ENCODE assay signal across 1 cellular context in genomic region chr20:37389844-37390275, GRCh38.
TF ChIP-seq lines count a peak whose summit lies in the region.

No MANE protein-coding gene starts in this region.

TF ChIP-seq in H1, 55 proteins besides CTCF, POLR2A, EP300 and RAD21 (continued from another document):
- TF ChIP-seq PHF8 (conservative IDR thresholded peaks at IDR 0.05; ENCODE audit: low read depth, low read length) (no peak), RXRA (IDR thresholded peaks at IDR 0.05; ENCODE audit: insufficient read depth, low read depth, low read length) (no peak)
